Comparison of ENCODE assay signal across 25 cellular contexts in the genomic region with DNA sequence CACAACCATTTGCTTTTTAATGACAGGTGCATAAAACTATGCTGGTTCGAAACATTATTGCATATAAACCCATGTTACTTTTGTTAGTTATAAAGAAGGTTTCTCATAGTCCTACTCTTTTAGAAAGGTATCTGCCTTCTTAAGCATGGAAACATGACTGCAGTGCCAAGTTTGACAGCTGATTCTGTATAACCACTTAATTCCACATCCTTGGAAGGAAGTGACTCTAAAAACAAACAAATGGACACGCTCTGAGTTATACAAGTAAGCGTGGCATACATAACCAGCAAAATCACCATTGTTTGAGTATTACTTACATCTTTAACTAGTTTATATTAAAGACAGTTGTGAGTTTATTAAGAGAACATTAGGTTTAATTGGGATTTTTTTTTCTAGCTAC.
"Had no signal": no experiment of that assay in that cellular context is flagged by ENCODE, and none has a peak within 500 bp of the region (broad histone marks: within the 10 kb centered on the region; RNA-seq: fewer than 3 reads in every experiment).

No MANE protein-coding gene starts in this region.

- H3K4me1 ChIP-seq: breast epithelium had no signal

- H3K4me1 Mint-ChIP-seq: activated CD8-positive, alpha-beta memory T cell treated with anti-CD3 and anti-CD28 coated beads, Interleukin-2, amount 10 ng/mL, durations not matched to agents 7 days and 5 days; immature natural killer cell; T-cell had no signal

- H3K36me3 Mint-ChIP-seq: activated CD8-positive, alpha-beta memory T cell treated with anti-CD3 and anti-CD28 coated beads, Interleukin-2, amount 10 ng/mL, durations not matched to agents 7 days and 5 days; activated naive CD4-positive, alpha-beta T cell treated with anti-CD3 and anti-CD28 coated beads, Interleukin-2, amount 50 U/mL, for 72 hours; immature natural killer cell; natural killer cell treated with Interleukin-12 subunit alpha and Interleukin-12 subunit beta and Interleukin-15 and Interleukin-18, amount 100 ng/mL, for 72 hours; T-cell had no signal

- H3K27me3 ChIP-seq: breast epithelium, sigmoid colon, suprapubic skin, upper lobe of left lung had no signal

- ATAC-seq: activated CD8-positive, alpha-beta memory T cell treated with anti-CD3 and anti-CD28 coated beads, Interleukin-2, amount 10 ng/mL, durations not matched to agents 7 days and 5 days; activated naive CD4-positive, alpha-beta T cell treated with anti-CD3 and anti-CD28 coated beads, Interleukin-2, amount 50 U/mL, for 72 hours; left colon; mucosa of descending colon; natural killer cell treated with Interleukin-12 subunit alpha and Interleukin-12 subunit beta and Interleukin-15 and Interleukin-18, amount 100 ng/mL, for 72 hours; stimulated activated naive CD8-positive, alpha-beta T cell treated with anti-CD3 and anti-CD28 coated beads, Interleukin-15, Interleukin-2, amounts not matched to agents 100 U/mL and 50 U/mL, for 24 hours; T-cell had no signal

- H3K27me3 Mint-ChIP-seq: activated CD8-positive, alpha-beta memory T cell treated with anti-CD3 and anti-CD28 coated beads, Interleukin-2, amount 10 ng/mL, durations not matched to agents 7 days and 5 days; activated T-cell treated with anti-CD3 and anti-CD28 coated beads, Interleukin-2, amount 50 U/mL, for 24 hours; natural killer cell treated with Interleukin-12 subunit alpha and Interleukin-12 subunit beta and Interleukin-15 and Interleukin-18, amount 100 ng/mL, for 72 hours; progenitor cell of endocrine pancreas; T-cell had no signal

- H3K27ac ChIP-seq: breast epithelium, sigmoid colon, suprapubic skin, upper lobe of left lung had no signal

- H3K9me3 Mint-ChIP-seq: activated T-cell treated with anti-CD3 and anti-CD28 coated beads, Interleukin-2, amount 50 U/mL, for 24 hours; natural killer cell treated with Interleukin-12 subunit alpha and Interleukin-12 subunit beta and Interleukin-15 and Interleukin-18, amount 100 ng/mL, for 72 hours had no signal

- H3K4me3 ChIP-seq: breast epithelium, mucosa of descending colon, sigmoid colon, suprapubic skin, upper lobe of left lung had no signal

- H3K27ac Mint-ChIP-seq: activated CD8-positive, alpha-beta memory T cell treated with anti-CD3 and anti-CD28 coated beads, Interleukin-2, amount 10 ng/mL, durations not matched to agents 7 days and 5 days; activated naive CD4-positive, alpha-beta T cell treated with anti-CD3 and anti-CD28 coated beads, Interleukin-2, amount 50 U/mL, for 72 hours; activated T-cell treated with anti-CD3 and anti-CD28 coated beads, Interleukin-2, amount 50 U/mL, for 24 hours; immature natural killer cell; natural killer cell treated with Interleukin-12 subunit alpha and Interleukin-12 subunit beta and Interleukin-15 and Interleukin-18, amount 100 ng/mL, for 72 hours; progenitor cell of endocrine pancreas; T-cell had no signal

- DNase-seq: activated CD4-positive, alpha-beta T cell treated with anti-CD3 and anti-CD28 coated beads for 1 hour; activated CD4-positive, alpha-beta T cell treated with anti-CD3 and anti-CD28 coated beads, Interleukin-2, amount 50 U/mL, for 48 hours; activated CD8-positive, alpha-beta memory T cell treated with anti-CD3 and anti-CD28 coated beads, Interleukin-2, amount 10 ng/mL, durations not matched to agents 7 days and 5 days; activated effector memory CD4-positive, alpha-beta T cell treated with anti-CD3 and anti-CD28 coated beads, Interleukin-2, amount 50 U/mL, for 16 hours; activated T-cell treated with anti-CD3 and anti-CD28 coated beads, Interleukin-2, amount 50 U/mL, for 24 hours; amniotic stem cell; effector CD4-positive, alpha-beta T cell; immature natural killer cell; left colon; mammary epithelial cell; mucosa of descending colon; nucleus accumbens; sigmoid colon; stimulated activated CD4-positive, alpha-beta T cell treated with anti-CD3 and anti-CD28 coated beads, Interleukin-12 subunit alpha, Interleukin-12 subunit beta, amount 100 ng/mL, for 4 hours; stimulated activated CD4-positive, alpha-beta T cell treated with anti-CD3 and anti-CD28 coated beads, Interleukin-2, amount 100 ng/mL, for 48 hours; stimulated activated CD8-positive, alpha-beta memory T cell treated with anti-CD3 and anti-CD28 coated beads, Interleukin-4, amount 100 ng/mL, for 48 hours; stimulated activated naive CD8-positive, alpha-beta T cell treated with anti-CD3 and anti-CD28 coated beads, Interleukin-15, Interleukin-2, amounts not matched to agents 100 U/mL and 50 U/mL, for 24 hours; T-cell; T1000; upper lobe of left lung had no signal

- H3K36me3 ChIP-seq: breast epithelium, sigmoid colon, suprapubic skin, upper lobe of left lung had no signal

- H3K9me3 ChIP-seq: breast epithelium, mucosa of descending colon, sigmoid colon, suprapubic skin, upper lobe of left lung had no signal

- H3K4me3 Mint-ChIP-seq: activated CD8-positive, alpha-beta memory T cell treated with anti-CD3 and anti-CD28 coated beads, Interleukin-2, amount 10 ng/mL, durations not matched to agents 7 days and 5 days; activated T-cell treated with anti-CD3 and anti-CD28 coated beads, Interleukin-2, amount 50 U/mL, for 24 hours; immature natural killer cell; natural killer cell treated with Interleukin-12 subunit alpha and Interleukin-12 subunit beta and Interleukin-15 and Interleukin-18, amount 100 ng/mL, for 72 hours; T-cell had no signal
